In the genomic region with DNA sequence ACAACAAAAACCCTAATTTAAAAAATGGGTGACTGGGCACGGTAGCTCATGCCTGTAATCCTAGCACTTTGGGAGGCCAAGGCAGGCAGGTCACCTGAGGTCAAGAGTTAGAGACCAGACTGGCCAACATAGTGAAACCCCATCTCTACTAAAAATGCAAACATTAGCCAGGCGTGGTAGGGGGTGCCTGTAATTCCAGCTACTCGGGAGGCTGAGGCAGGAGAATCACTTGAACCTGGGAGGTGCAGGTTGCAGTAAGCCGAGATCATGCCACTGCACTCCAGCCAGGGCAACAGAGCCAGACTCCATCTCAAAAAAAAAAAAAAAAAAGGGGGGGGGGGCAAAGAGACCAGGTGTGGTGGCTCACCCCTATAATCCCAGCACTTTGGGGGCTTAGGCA, we compare ENCODE assay signal across 2 cellular contexts.
TF ChIP-seq lines count a peak whose summit lies in the region.

No MANE protein-coding gene starts in this region.

TF ChIP-seq in WTC11, 78 proteins besides CTCF, POLR2A, EP300 and RAD21:
- TF ChIP-seq ZNF121 (CRISPR knock-in tag; IDR thresholded peaks at IDR 0.05), result peak; percentile 93

TF ChIP-seq in K562, 482 proteins besides CTCF, POLR2A, EP300 and RAD21:
- peak; percentile 48; the same call in 1 of the 2 replicates for TF ChIP-seq ZNF121 (CRISPR knock-in tag; conservative IDR thresholded peaks at IDR 0.05)
